9 cellular contexts compared by ENCODE assay signal in genomic region chr15:58839485-58839884, GRCh38.
DNase-seq lines count a peak whose midpoint lies in the region; ATAC-seq and TF ChIP-seq lines count a peak whose summit lies in the region.
"Had no signal": no experiment of that assay in that cellular context is flagged by ENCODE, and none has a peak within 500 bp of the region (broad histone marks: within the 10 kb centered on the region; RNA-seq: fewer than 3 reads in every experiment).

No MANE protein-coding gene starts in this region.

- DNase-seq in BJ (ENCODE audit: low read depth): no peak
- peak; percentile 35 for DNase-seq in RKO (ENCODE audit: low spot score)
- peak in 1 of 2 donors; percentile 1 for DNase-seq in foreskin keratinocyte
- no peak for DNase-seq in NCI-H345 (lab: John Stamatoyannopoulos, UW)
- DNase-seq in NCI-H526 treated with DMSO at 0.1 percent for 48 hours (lab: John Stamatoyannopoulos, UW): no peak
- no peak for DNase-seq in HPDE6-E6E7 (ENCODE audit: extremely low spot score)

- H3K27ac ChIP-seq in foreskin keratinocyte: no peak overlapping the region
- H3K27ac ChIP-seq: gastroesophageal sphincter had no signal

- no peaks in the 10 kb centered on the region for H3K4me1 ChIP-seq in foreskin keratinocyte
- H3K4me1 ChIP-seq: gastroesophageal sphincter had no signal

- peak; percentile 52 for ATAC-seq in GM21529 (IDR thresholded peaks at IDR 0.05; ENCODE audit: unreplicated experiment)
- no peak for ATAC-seq in foreskin keratinocyte
- no peak for ATAC-seq in GM18867 (IDR thresholded peaks at IDR 0.05; ENCODE audit: unreplicated experiment)
- ATAC-seq: gastroesophageal sphincter had no signal

- POLR2A ChIA-PET in BJ (lab: Charles Lee): interaction anchor here (0.7 kb wide), 1 partner anchor 480 kb away, joined by 6 read pairs; no protein-coding TSS in a partner anchor

- peak; percentile 30; the same call in 1 of the 2 replicates for TF ChIP-seq CTCF in BJ (IDR thresholded peaks at IDR 0.05; ENCODE audit: insufficient read depth, low read depth, low read length)
- TF ChIP-seq CTCF in foreskin keratinocyte (conservative IDR thresholded peaks at IDR 0.05): peak; percentile 56

- H3K27me3 ChIP-seq in BJ (ENCODE audit: control insufficient read depth, insufficient read depth, low read length) (no peaks in the 10 kb centered on the region), foreskin keratinocyte (no peaks in the 10 kb centered on the region)
- H3K27me3 ChIP-seq: gastroesophageal sphincter had no signal

- CTCF ChIA-PET in BJ (lab: Yijun Ruan, JAX): interaction anchor here (1.0 to 1.2 kb wide), 2 partner anchors 12 to 36 kb away, joined by 3 read pairs; no protein-coding TSS in a partner anchor

- H3K4me3 ChIP-seq in BJ (ENCODE audit: low read depth, low read length): no peak overlapping the region
- H3K4me3 ChIP-seq: gastroesophageal sphincter had no signal

- H3K36me3 ChIP-seq in BJ (ENCODE audit: control insufficient read depth, insufficient read depth, low read length): peaks cover 1% of the 10 kb centered on the region; the same call in 1 of the 2 replicates
